In genomic region chr9:77370064-77370463, GRCh38 we compare ENCODE assay signal across 29 cellular contexts.
"Had no signal": no experiment of that assay in that cellular context is flagged by ENCODE, and none has a peak within 500 bp of the region (broad histone marks: within the 10 kb centered on the region; RNA-seq: fewer than 3 reads in every experiment).

No MANE protein-coding gene starts in this region.

- H3K79me2 ChIP-seq: parathyroid adenoma had no signal

- H3K27ac ChIP-seq: neural progenitor cell, ovary, parathyroid adenoma, prostate gland, right atrium auricular region, right lobe of liver, sigmoid colon, stomach, thoracic aorta, thyroid gland, tibial nerve, upper lobe of left lung, vagina had no signal

- H3K9me3 Mint-ChIP-seq: neural progenitor cell; stimulated activated effector memory CD8-positive, alpha-beta T cell treated with anti-CD3 and anti-CD28 coated beads, Interleukin-12 subunit alpha, Interleukin-12 subunit beta, amount 100 ng/mL, for 72 hours had no signal

- ATAC-seq: naive thymus-derived CD4-positive, alpha-beta T cell; right lobe of liver; stimulated activated effector memory CD8-positive, alpha-beta T cell treated with anti-CD3 and anti-CD28 coated beads, Interleukin-12 subunit alpha, Interleukin-12 subunit beta, amount 100 ng/mL, for 72 hours; stimulated activated naive B cell treated with anti-CD40 and anti-IgM and Interleukin-4, amounts not matched to agents 10 μg/mL and 1 μg/mL and 100 μg/mL, for 72 hours had no signal

- H3K9ac ChIP-seq: neural progenitor cell, parathyroid adenoma had no signal

- H3K27me3 ChIP-seq: neural progenitor cell, ovary, right atrium auricular region, right lobe of liver, sigmoid colon, stomach, thyroid gland, tibial nerve, upper lobe of left lung, vagina had no signal

- DNase-seq: naive thymus-derived CD4-positive, alpha-beta T cell; occipital lobe; ovary; posterior cingulate gyrus; retina; right lobe of liver; sigmoid colon; small intestine; stimulated activated CD4-positive, alpha-beta T cell treated with anti-CD3 and anti-CD28 coated beads, Interleukin-15, amount 100 ng/mL, for 24 hours; stimulated activated CD4-positive, alpha-beta T cell treated with anti-CD3 and anti-CD28 coated beads, Interleukin-2, amount 100 ng/mL, for 24 hours; stimulated activated CD4-positive, alpha-beta T cell treated with anti-CD3 and anti-CD28 coated beads, Interleukin-2, amount 100 ng/mL, for 48 hours; stimulated activated CD4-positive, alpha-beta T cell treated with anti-CD3 and anti-CD28 coated beads, Interleukin-4, amount 100 ng/mL, for 24 hours; stimulated activated naive B cell treated with anti-CD40 and anti-IgM and Interleukin-4, amounts not matched to agents 10 μg/mL and 1 μg/mL and 100 μg/mL, for 72 hours; stimulated activated naive CD4-positive, alpha-beta T cell treated with Interleukin-2 at 50 U/mL for 16 hours; stomach; thyroid gland; trophoblast cell; upper lobe of left lung had no signal

- FAIRE-seq: small intestine, urothelium cell line had no signal

- H3K4me1 Mint-ChIP-seq: naive thymus-derived CD4-positive, alpha-beta T cell; nephron; stimulated activated effector memory CD8-positive, alpha-beta T cell treated with anti-CD3 and anti-CD28 coated beads, Interleukin-12 subunit alpha, Interleukin-12 subunit beta, amount 100 ng/mL, for 72 hours; stimulated activated naive B cell treated with anti-CD40 and anti-IgM and Interleukin-4, amounts not matched to agents 10 μg/mL and 1 μg/mL and 100 μg/mL, for 72 hours had no signal

- H3K4me3 Mint-ChIP-seq: naive thymus-derived CD4-positive, alpha-beta T cell; nephron; neural progenitor cell; stimulated activated effector memory CD8-positive, alpha-beta T cell treated with anti-CD3 and anti-CD28 coated beads, Interleukin-12 subunit alpha, Interleukin-12 subunit beta, amount 100 ng/mL, for 72 hours; stimulated activated naive B cell treated with anti-CD40 and anti-IgM and Interleukin-4, amounts not matched to agents 10 μg/mL and 1 μg/mL and 100 μg/mL, for 72 hours; stimulated activated naive CD8-positive, alpha-beta T cell treated with anti-CD3 and anti-CD28 coated beads, Interleukin-15, Interleukin-2, amounts not matched to agents 100 ng/mL and 50 ng/mL, for 24 hours had no signal

- H3K9me3 ChIP-seq: ovary, prostate gland, right atrium auricular region, right lobe of liver, sigmoid colon, stomach, thoracic aorta, thyroid gland, tibial nerve, upper lobe of left lung, vagina had no signal

- H2AFZ ChIP-seq: neural progenitor cell, parathyroid adenoma had no signal

- H3K27ac Mint-ChIP-seq: naive thymus-derived CD4-positive, alpha-beta T cell; nephron; neural progenitor cell; stimulated activated effector memory CD8-positive, alpha-beta T cell treated with anti-CD3 and anti-CD28 coated beads, Interleukin-12 subunit alpha, Interleukin-12 subunit beta, amount 100 ng/mL, for 72 hours; stimulated activated naive B cell treated with anti-CD40 and anti-IgM and Interleukin-4, amounts not matched to agents 10 μg/mL and 1 μg/mL and 100 μg/mL, for 72 hours; stimulated activated naive CD8-positive, alpha-beta T cell treated with anti-CD3 and anti-CD28 coated beads, Interleukin-15, Interleukin-2, amounts not matched to agents 100 ng/mL and 50 ng/mL, for 24 hours had no signal

- H3K36me3 ChIP-seq: ovary, prostate gland had no signal

- H3K27me3 Mint-ChIP-seq: naive thymus-derived CD4-positive, alpha-beta T cell; stimulated activated naive B cell treated with anti-CD40 and anti-IgM and Interleukin-4, amounts not matched to agents 10 μg/mL and 1 μg/mL and 100 μg/mL, for 72 hours; stimulated activated naive CD8-positive, alpha-beta T cell treated with anti-CD3 and anti-CD28 coated beads, Interleukin-15, Interleukin-2, amounts not matched to agents 100 ng/mL and 50 ng/mL, for 24 hours had no signal

- H3K4me1 ChIP-seq: parathyroid adenoma, prostate gland, right atrium auricular region, right lobe of liver, sigmoid colon, stomach, thyroid gland, tibial nerve, upper lobe of left lung, vagina had no signal

- H3K4me3 ChIP-seq: neural progenitor cell, ovary, prostate gland, right atrium auricular region, right lobe of liver, sigmoid colon, stomach, thoracic aorta, thyroid gland, tibial nerve, upper lobe of left lung, vagina had no signal

- H3K4me2 ChIP-seq: neural progenitor cell had no signal
